ENCODE assay signal across 8 cellular contexts in the genomic region with DNA sequence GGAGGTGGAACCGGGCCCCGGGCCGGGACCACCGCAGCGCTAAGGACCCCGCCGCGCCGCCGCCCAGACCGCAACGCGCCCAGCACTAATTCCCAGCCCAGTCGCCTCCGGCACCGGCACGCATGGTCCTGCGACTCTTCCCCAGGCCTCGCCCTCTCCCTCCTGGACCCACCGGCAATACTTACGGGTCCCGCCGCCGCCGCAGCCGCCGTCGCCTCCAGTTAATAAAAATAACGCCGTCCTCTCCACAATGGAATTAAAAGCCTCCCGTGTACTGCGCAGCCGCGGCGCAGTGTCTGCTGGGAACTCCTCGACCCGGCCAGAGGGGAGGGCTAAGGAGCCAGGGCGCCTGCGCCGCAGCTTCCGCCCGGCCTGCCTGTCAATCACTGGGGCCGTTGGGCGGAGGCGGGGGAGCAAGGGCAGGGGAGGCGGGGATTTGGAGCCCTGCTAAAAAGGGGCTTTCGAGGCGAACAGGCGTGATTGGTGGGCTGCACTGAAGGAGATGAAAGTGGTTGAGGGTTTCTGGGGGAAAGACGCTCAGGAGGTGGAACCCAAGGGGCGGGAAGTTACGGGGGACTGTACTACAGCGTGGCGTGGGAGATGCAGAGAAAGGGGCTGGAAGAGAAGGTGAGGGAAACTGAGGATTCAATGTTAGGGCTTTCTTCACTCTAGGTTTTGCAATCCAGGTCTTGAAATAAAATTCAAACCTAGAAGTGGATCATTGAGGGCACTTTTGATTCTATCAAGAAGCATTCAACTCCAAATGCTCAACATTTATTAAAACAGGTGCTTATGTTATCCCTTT. TPM values are rescaled to one million over a fixed set of nuclear protein-coding genes. Genes with fewer than 3 reads are reported as not detected.
DNase-seq lines count a peak whose midpoint lies in the region; ATAC-seq and TF ChIP-seq lines count a peak whose summit lies in the region.

A gene with protein sequence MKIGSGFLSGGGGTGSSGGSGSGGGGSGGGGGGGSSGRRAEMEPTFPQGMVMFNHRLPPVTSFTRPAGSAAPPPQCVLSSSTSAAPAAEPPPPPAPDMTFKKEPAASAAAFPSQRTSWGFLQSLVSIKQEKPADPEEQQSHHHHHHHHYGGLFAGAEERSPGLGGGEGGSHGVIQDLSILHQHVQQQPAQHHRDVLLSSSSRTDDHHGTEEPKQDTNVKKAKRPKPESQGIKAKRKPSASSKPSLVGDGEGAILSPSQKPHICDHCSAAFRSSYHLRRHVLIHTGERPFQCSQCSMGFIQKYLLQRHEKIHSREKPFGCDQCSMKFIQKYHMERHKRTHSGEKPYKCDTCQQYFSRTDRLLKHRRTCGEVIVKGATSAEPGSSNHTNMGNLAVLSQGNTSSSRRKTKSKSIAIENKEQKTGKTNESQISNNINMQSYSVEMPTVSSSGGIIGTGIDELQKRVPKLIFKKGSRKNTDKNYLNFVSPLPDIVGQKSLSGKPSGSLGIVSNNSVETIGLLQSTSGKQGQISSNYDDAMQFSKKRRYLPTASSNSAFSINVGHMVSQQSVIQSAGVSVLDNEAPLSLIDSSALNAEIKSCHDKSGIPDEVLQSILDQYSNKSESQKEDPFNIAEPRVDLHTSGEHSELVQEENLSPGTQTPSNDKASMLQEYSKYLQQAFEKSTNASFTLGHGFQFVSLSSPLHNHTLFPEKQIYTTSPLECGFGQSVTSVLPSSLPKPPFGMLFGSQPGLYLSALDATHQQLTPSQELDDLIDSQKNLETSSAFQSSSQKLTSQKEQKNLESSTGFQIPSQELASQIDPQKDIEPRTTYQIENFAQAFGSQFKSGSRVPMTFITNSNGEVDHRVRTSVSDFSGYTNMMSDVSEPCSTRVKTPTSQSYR (minus strand): TSS at position 276 of the 805 bp plus-strand sequence. CDS start 331 bp downstream, outside the sequence.

- peak within 1 kb of the TSS; percentile 75; the same call in 1 of the 2 replicates for H3K4ac ChIP-seq in H9 (ENCODE audit: low read depth, low read length)

- TF ChIP-seq CTCF in H9 (conservative IDR thresholded peaks at IDR 0.05) = no peak
- no peak for TF ChIP-seq CTCF in natural killer cell (IDR thresholded peaks at IDR 0.05)

- no peaks in the 10 kb centered on the region for H3K9me3 ChIP-seq in ES-I3 (ENCODE audit: control insufficient read depth, insufficient read depth, low read length)
- no peaks in the 10 kb centered on the region for H3K9me3 ChIP-seq in H9 (ENCODE audit: control insufficient read depth, low read depth, low read length)

- H3K23ac ChIP-seq in H9 (ENCODE audit: insufficient read length, low read depth, low read length) = no peak within 1 kb of the TSS

- H3K36me3 Mint-ChIP-seq in H9 (ENCODE audit: insufficient read depth in 1 of 3, low read depth in 3 of 3) (peaks cover 35 to 46% (median 45%) of the 10 kb centered on the region in 3 experiments), natural killer cell (peaks cover 9% of the 10 kb centered on the region)
- peaks cover 46% of the 10 kb centered on the region for H3K36me3 Mint-ChIP-seq in activated T-helper 2 cell treated with anti-CD3 and anti-CD28 coated beads, Interferon-gamma antibody, Interleukin-2, Interleukin-4, amounts not matched to agents 10 μg/mL and 5 μg/mL and 100 μg/mL, durations not matched to agents 14 hours and 24 hours and 36 hours (ENCODE audit: low read depth)

- H2BK20ac ChIP-seq in H9 (ENCODE audit: low read depth, low read length, poor library complexity, severe bottlenecking) = no peak within 1 kb of the TSS

- H3K4me1 ChIP-seq in ES-I3 (ENCODE audit: insufficient read depth, low read length) (peaks cover 15% of the 10 kb centered on the region), H9 (ENCODE audit: insufficient read depth, low read length) (peaks cover 15% of the 10 kb centered on the region; the same call in 1 of the 2 replicates)

- H3K14ac ChIP-seq in H9 (ENCODE audit: insufficient read depth, low read length) = peak within 1 kb of the TSS; percentile 93

- H3K9me3 Mint-ChIP-seq in H9 = peaks cover 0 to 3% of the 10 kb centered on the region in 2 experiments; a peak in 3 of 5 replicates
- no peaks in the 10 kb centered on the region for H3K9me3 Mint-ChIP-seq in activated T-helper 2 cell treated with anti-CD3 and anti-CD28 coated beads, Interferon-gamma antibody, Interleukin-2, Interleukin-4, amounts not matched to agents 10 μg/mL and 5 μg/mL and 100 μg/mL, durations not matched to agents 14 hours and 24 hours and 36 hours
- H3K9me3 Mint-ChIP-seq in natural killer cell = no peaks in the 10 kb centered on the region

- H3K27ac Mint-ChIP-seq in H9 (peak within 1 kb of the TSS; percentile 94 to 100 (median 100)), natural killer cell (peak within 1 kb of the TSS; percentile 92 to 98)
- peak within 1 kb of the TSS; percentile 85 for H3K27ac Mint-ChIP-seq in activated T-helper 2 cell treated with anti-CD3 and anti-CD28 coated beads, Interferon-gamma antibody, Interleukin-2, Interleukin-4, amounts not matched to agents 10 μg/mL and 5 μg/mL and 100 μg/mL, durations not matched to agents 14 hours and 24 hours and 36 hours

- H2BK5ac ChIP-seq in H9 (ENCODE audit: insufficient read length, low read length) = peak within 1 kb of the TSS; percentile 81

- H3K36me3 ChIP-seq in ES-I3 (ENCODE audit: insufficient read depth, low read length) = peaks cover 26% of the 10 kb centered on the region

- no peak within 1 kb of the TSS for H2BK120ac ChIP-seq in H9 (ENCODE audit: low read depth, low read length, poor library complexity, severe bottlenecking)

- peaks cover 6% of the 10 kb centered on the region for H3K79me1 ChIP-seq in H9 (ENCODE audit: insufficient read depth, low read depth, low read length, poor library complexity, severe bottlenecking)

- H3K4me1 Mint-ChIP-seq in H9 (peaks cover 53 to 65% of the 10 kb centered on the region in 2 experiments), natural killer cell (peaks cover 54 to 55% of the 10 kb centered on the region in 2 donors)
- peaks cover 53% of the 10 kb centered on the region for H3K4me1 Mint-ChIP-seq in activated T-helper 2 cell treated with anti-CD3 and anti-CD28 coated beads, Interferon-gamma antibody, Interleukin-2, Interleukin-4, amounts not matched to agents 10 μg/mL and 5 μg/mL and 100 μg/mL, durations not matched to agents 14 hours and 24 hours and 36 hours (ENCODE audit: low read depth)

- H3K27me3 ChIP-seq in H9 (ENCODE audit: insufficient read depth, low read length) = no peaks in the 10 kb centered on the region

- no peak within 1 kb of the TSS for H4K5ac ChIP-seq in H9 (ENCODE audit: insufficient read length, low read depth, low read length)

- H2BK15ac ChIP-seq in H9 (ENCODE audit: low read depth, low read length) = peak within 1 kb of the TSS; percentile 68; the same call in 1 of the 2 replicates

- peaks cover 29% of the 10 kb centered on the region for H3K23me2 ChIP-seq in H9 (ENCODE audit: insufficient read length, low read depth, low read length, poor library complexity, severe bottlenecking)

- no peak within 1 kb of the TSS for H2BK12ac ChIP-seq in H9 (ENCODE audit: insufficient read length, low read depth, low read length)

- peak; percentile 94 to 99 (median 97) for ATAC-seq in natural killer cell

- H4K91ac ChIP-seq in H9 (ENCODE audit: insufficient read length, low read depth, low read length) = no peak within 1 kb of the TSS

- no peak within 1 kb of the TSS for H2AFZ ChIP-seq in H9 (ENCODE audit: low read length)

- peak; percentile 99 for DNase-seq in H9
- DNase-seq in M059J (ENCODE audit: low read depth) = peak; percentile 92
- DNase-seq in activated T-helper 2 cell treated with anti-CD3 and anti-CD28 coated beads, Interferon-gamma antibody, Interleukin-2, Interleukin-4, amounts not matched to agents 10 μg/mL and 5 μg/mL and 100 μg/mL, durations not matched to agents 14 hours and 24 hours and 36 hours (ENCODE audit: low spot score) = peak; percentile 92
- DNase-seq in fibroblast of peridontal ligament (ENCODE audit: extremely low read depth) = peak; percentile 89
- peak; percentile 91 for DNase-seq in natural killer cell
- peak; percentile 86 to 95 (median 91) for DNase-seq in stimulated activated naive CD4-positive, alpha-beta T cell (lab: John Stamatoyannopoulos, UW)

- no peak within 1 kb of the TSS for H4K8ac ChIP-seq in H9 (replicated peaks; ENCODE audit: insufficient read length, low read depth, low read length)

- WGBS in H9 (ENCODE audit: extremely low coverage, insufficient read length, low lambda C conversion rate) = no CpG with 5 or more reads among the region's 54 CpGs

- intact Hi-C loops in activated T-helper 2 cell treated with anti-CD3 and anti-CD28 coated beads, Interferon-gamma antibody, Interleukin-2, Interleukin-4, amounts not matched to agents 10 μg/mL and 5 μg/mL and 100 μg/mL, durations not matched to agents 14 hours and 24 hours and 36 hours (cut with micrococcal nuclease) = loop anchor here (1.0 to 5.0 kb wide), 5 partner anchors 19 to 79 kb away; no protein-coding TSS in a partner anchor
- intact Hi-C loops in natural killer cell (cut with micrococcal nuclease) = no loop called here

- peak within 1 kb of the TSS; percentile 90 for H3K27ac ChIP-seq in H9 (ENCODE audit: insufficient read length, low read depth, low read length)

- H3K27me3 Mint-ChIP-seq in H9 (ENCODE audit: low read depth) = no peaks in the 10 kb centered on the region
- peaks cover 13% of the 10 kb centered on the region for H3K27me3 Mint-ChIP-seq in activated T-helper 2 cell treated with anti-CD3 and anti-CD28 coated beads, Interferon-gamma antibody, Interleukin-2, Interleukin-4, amounts not matched to agents 10 μg/mL and 5 μg/mL and 100 μg/mL, durations not matched to agents 14 hours and 24 hours and 36 hours (ENCODE audit: low read depth)
- H3K27me3 Mint-ChIP-seq in natural killer cell (ENCODE audit: low read depth in 2 of 2) = peaks cover 14 to 16% of the 10 kb centered on the region in 2 donors

- peak within 1 kb of the TSS; percentile 84 for H3K9ac ChIP-seq in ES-I3 (ENCODE audit: low read depth, low read length)
- H3K9ac ChIP-seq in H9 (ENCODE audit: extremely low read depth, insufficient read length, low read length) = peak within 1 kb of the TSS; percentile 95

- peak; percentile 63 for TF ChIP-seq POLR2A in Raji (IDR thresholded peaks at IDR 0.05; ENCODE audit: insufficient read depth, low read depth, low read length)

- peak within 1 kb of the TSS; percentile 95 for H3K18ac ChIP-seq in H9 (ENCODE audit: insufficient read length, low read depth, low read length)

- H3K56ac ChIP-seq in H9 (ENCODE audit: insufficient read length, low read depth, low read length) = peak within 1 kb of the TSS; percentile 79

- peak within 1 kb of the TSS; percentile 81 for H3K4me2 ChIP-seq in H9 (ENCODE audit: insufficient read depth, insufficient read length, low read length)

- H3K79me2 ChIP-seq in H9 (ENCODE audit: insufficient read depth, low read length) = peaks cover 36% of the 10 kb centered on the region

- H2AK5ac ChIP-seq in H9 (ENCODE audit: insufficient read length, low read length) = no peak within 1 kb of the TSS

- H4K20me1 ChIP-seq in H9 (ENCODE audit: control insufficient read depth, insufficient read depth, insufficient read length) = no peaks in the 10 kb centered on the region

- H3K4me3 Mint-ChIP-seq in H9 (peak within 1 kb of the TSS; percentile 91 to 96), natural killer cell (peak within 1 kb of the TSS; percentile 99)
- peak within 1 kb of the TSS; percentile 91 for H3K4me3 Mint-ChIP-seq in activated T-helper 2 cell treated with anti-CD3 and anti-CD28 coated beads, Interferon-gamma antibody, Interleukin-2, Interleukin-4, amounts not matched to agents 10 μg/mL and 5 μg/mL and 100 μg/mL, durations not matched to agents 14 hours and 24 hours and 36 hours (ENCODE audit: low read depth)

- H3T11ph ChIP-seq in H9 (ENCODE audit: low read length) = no peak within 1 kb of the TSS

RNA-seq across cellular contexts. Expression of the gene that starts here (rescaled TPM):
- 71.9 and 75.2 TPM in 2 replicates for total RNA-seq in H9 (2021)
- total RNA-seq in M059J (2014; rRNA removed; shearing (Covaris generic)) = 17.2 and 24.3 TPM in 2 replicates
- 18.9 and 19.0 TPM in 2 replicates for total RNA-seq in activated T-helper 2 cell treated with anti-CD3 and anti-CD28 coated beads, Interferon-gamma antibody, Interleukin-2, Interleukin-4, amounts not matched to agents 10 μg/mL and 5 μg/mL and 100 μg/mL, durations not matched to agents 14 hours and 24 hours and 36 hours
- 10 to 100 TPM; 25.6 to 35.4 (median 33.8) TPM for total RNA-seq in natural killer cell

Comparison
In these comparisons a context has a peak if more than half of its experiments do, and no peak if none do; other contexts are left out.
1. Peak in every context shown above with its lines: DNase-seq, ATAC-seq and H3K27ac ChIP-seq.